In genomic region chr1:23692308-23692871, GRCh38 we compare ENCODE assay signal across 8 cellular contexts. TPM values are rescaled to one million over a fixed set of nuclear protein-coding genes. Genes with fewer than 3 reads are reported as not detected.
DNase-seq lines count a peak whose midpoint lies in the region; TF ChIP-seq lines count a peak whose summit lies in the region.

No MANE protein-coding gene starts in this region.

- H3K27me3 Mint-ChIP-seq in progenitor cell of endocrine pancreas, result no peaks in the 10 kb centered on the region

- DNase-seq in GM12864 (ENCODE audit: low read depth) (no peak), RKO (ENCODE audit: low spot score) (peak; percentile 32), epithelial cell of proximal tubule (ENCODE audit: low read depth) (no peak), progenitor cell of endocrine pancreas (ENCODE audit: low spot score, unreplicated experiment) (no peak), D341Med (ENCODE audit: low spot score) (no peak), DMS79 treated with DMSO at 0.1 percent for 48 hours (lab: John Stamatoyannopoulos, UW) (no peak), GM19238 (ENCODE audit: insufficient read length, low spot score) (no peak), DMS79 (lab: John Stamatoyannopoulos, UW) (no peak)

- peak; percentile 23 for TF ChIP-seq CTCF in GM12864 (IDR thresholded peaks at IDR 0.05; ENCODE audit: low read depth, low read length, missing control alignments)
- TF ChIP-seq CTCF in epithelial cell of proximal tubule (conservative IDR thresholded peaks at IDR 0.05; ENCODE audit: low read depth, low read length), result no peak
- no peak for TF ChIP-seq CTCF in progenitor cell of endocrine pancreas (IDR thresholded peaks at IDR 0.05; ENCODE audit: unreplicated experiment)

- peak overlapping the region; percentile 97 for H3K4me3 Mint-ChIP-seq in progenitor cell of endocrine pancreas (ENCODE audit: low read depth)

- peaks cover 31% of the 10 kb centered on the region for H3K36me3 Mint-ChIP-seq in progenitor cell of endocrine pancreas (ENCODE audit: insufficient read depth)

- H3K4me1 Mint-ChIP-seq in progenitor cell of endocrine pancreas (ENCODE audit: low read depth), result peaks cover 32% of the 10 kb centered on the region

- no peaks in the 10 kb centered on the region for H3K9me3 Mint-ChIP-seq in progenitor cell of endocrine pancreas (ENCODE audit: low read depth)

- H3K4me3 ChIP-seq in GM12864 (ENCODE audit: low read depth, low read length) (peak overlapping the region; percentile 91), epithelial cell of proximal tubule (ENCODE audit: low read depth, low read length) (peak overlapping the region; percentile 99)

- H3K27ac Mint-ChIP-seq in progenitor cell of endocrine pancreas, result peak overlapping the region; percentile 99

RNA-seq across cellular contexts. Expression of gene RPL11, which starts 0.8 kb away (rescaled TPM):
- 1,041 and 1,407 TPM in 2 replicates for total RNA-seq in epithelial cell of proximal tubule
- 1,136 and 1,157 TPM in 2 replicates for total RNA-seq in progenitor cell of endocrine pancreas

RNA-seq across cellular contexts. Expression of gene ELOA, which starts 50.9 kb away (rescaled TPM):
- 27.9 and 30.2 TPM in 2 replicates for total RNA-seq in epithelial cell of proximal tubule
- 37.5 and 40.8 TPM in 2 replicates for total RNA-seq in progenitor cell of endocrine pancreas
